In the genomic region with DNA sequence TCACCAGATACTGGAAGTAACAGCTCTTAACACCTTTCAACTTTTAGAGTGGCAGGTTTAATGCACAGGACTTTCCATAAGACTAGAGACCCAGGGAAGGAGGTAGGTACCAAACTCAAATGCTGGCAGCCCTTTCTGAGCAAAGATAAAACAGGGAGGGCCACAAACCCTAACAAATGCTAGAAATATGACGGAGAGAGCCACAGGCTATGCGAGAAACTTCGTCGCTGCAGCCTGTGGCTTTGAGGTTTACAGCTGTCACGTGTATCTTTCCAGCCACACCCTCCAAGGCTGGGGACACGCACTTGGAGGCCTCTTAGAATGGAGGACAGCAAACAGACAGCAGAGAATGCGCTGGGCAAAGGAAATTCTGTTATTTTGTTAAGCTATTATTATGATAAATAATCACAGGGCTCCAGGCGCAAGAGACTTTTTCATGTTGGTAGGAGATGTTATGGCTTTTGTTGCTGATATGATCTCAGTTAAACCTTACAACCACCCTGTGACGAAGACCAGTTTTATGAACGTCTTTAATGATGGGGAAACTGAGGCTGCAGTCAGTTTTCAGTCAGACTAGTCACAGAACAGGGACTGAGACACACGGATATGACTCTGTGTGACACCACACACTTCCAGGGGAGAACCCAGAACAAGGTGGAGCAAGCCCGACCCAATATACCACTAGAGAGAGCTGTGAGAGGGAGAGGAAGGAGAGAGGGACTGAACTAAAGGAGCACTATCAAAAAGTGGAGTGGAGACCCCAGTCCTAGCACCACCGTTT, we compare ENCODE assay signal across 8 cellular contexts. TPM values are rescaled to one million over a fixed set of nuclear protein-coding genes. Genes with fewer than 3 reads are reported as not detected.
A peak's percentile ranks its signal among the peaks of the same experiment; 100 is the strongest.
DNase-seq lines count a peak whose midpoint lies in the region; ATAC-seq and TF ChIP-seq lines count a peak whose summit lies in the region.

No MANE protein-coding gene starts in this region.

- peaks cover 3% of the 10 kb centered on the region; the same call in 1 of the 2 replicates for H3K27me3 Mint-ChIP-seq in WTC11 (ENCODE audit: low read depth)
- H3K27me3 Mint-ChIP-seq in naive thymus-derived CD8-positive, alpha-beta T cell, result no peaks in the 10 kb centered on the region

- DNase-seq in AG04449 (ENCODE audit: low read depth, low spot score) (no peak), WTC11 (ENCODE audit: low spot score) (no peak), dedifferentiated amniotic fluid mesenchymal stem cell (ENCODE audit: extremely low spot score) (peak; percentile 60), upper lobe of left lung (peak in 1 of 2 donors; percentile 65), DMS153 treated with DMSO at 0.1 percent for 48 hours (lab: John Stamatoyannopoulos, UW; ENCODE audit: unreplicated experiment) (no peak)
- DNase-seq in naive thymus-derived CD8-positive, alpha-beta T cell, result peak; percentile 12 to 78 (median 64)

- no peaks in the 10 kb centered on the region for H3K9me3 Mint-ChIP-seq in WTC11
- H3K9me3 Mint-ChIP-seq in naive thymus-derived CD8-positive, alpha-beta T cell, result no peaks in the 10 kb centered on the region

- H3K9me3 ChIP-seq in upper lobe of left lung, result no peaks in the 10 kb centered on the region

- peak overlapping the region; percentile 51 to 99 (median 95) for H3K27ac ChIP-seq in upper lobe of left lung

- TF ChIP-seq CTCF in AG04449 (IDR thresholded peaks at IDR 0.05; ENCODE audit: insufficient read depth, low read length, missing control alignments) (no peak), WTC11 (IDR thresholded peaks at IDR 0.05) (no peak), upper lobe of left lung (IDR thresholded peaks at IDR 0.05) (no peak)

- H3K4me1 ChIP-seq in upper lobe of left lung, result peaks cover 49 to 60% (median 59%) of the 10 kb centered on the region in 4 donors

- ATAC-seq in GM19395 (IDR thresholded peaks at IDR 0.05; ENCODE audit: unreplicated experiment) (peak; percentile 57), HG03442 (IDR thresholded peaks at IDR 0.05; ENCODE audit: unreplicated experiment) (peak; percentile 49), WTC11 (no peak), upper lobe of left lung (ENCODE audit: low FRiP score in 2 of 2) (peak in 1 of 2 donors; percentile 63)
- ATAC-seq in naive thymus-derived CD8-positive, alpha-beta T cell, result peak; percentile 55 to 71

- POLR2A ChIA-PET in AG04449 (lab: Yijun Ruan, JAX), result interaction anchor here (0.6 to 3.3 kb wide), 14 partner anchors 8 to 167 kb away, joined by 3 to 36 read pairs (median 4); no protein-coding TSS in a partner anchor
- POLR2A ChIA-PET in WTC11 (lab: Charles Lee), result no interaction called here
- POLR2A ChIA-PET in naive thymus-derived CD8-positive, alpha-beta T cell (lab: Charles Lee), result interaction anchor here (3.2 kb wide), 1 partner anchor 155 kb away, joined by 16 read pairs; the partner anchor contains the start of gene EFHC1

- peak overlapping the region; percentile 89 for H3K4me3 Mint-ChIP-seq in WTC11
- H3K4me3 Mint-ChIP-seq in naive thymus-derived CD8-positive, alpha-beta T cell, result peak overlapping the region; percentile 74 to 92 (median 87)

- no peaks in the 10 kb centered on the region for H3K36me3 Mint-ChIP-seq in WTC11
- H3K36me3 Mint-ChIP-seq in naive thymus-derived CD8-positive, alpha-beta T cell, result peaks cover 0 to 2% (median 0%) of the 10 kb centered on the region in 3 donors

- no peaks in the 10 kb centered on the region for H3K36me3 ChIP-seq in upper lobe of left lung

- H3K4me1 Mint-ChIP-seq in WTC11, result peaks cover 62% of the 10 kb centered on the region
- peaks cover 36 to 60% (median 59%) of the 10 kb centered on the region in 4 donors for H3K4me1 Mint-ChIP-seq in naive thymus-derived CD8-positive, alpha-beta T cell

- H3K27ac Mint-ChIP-seq in WTC11, result no peak overlapping the region
- peak overlapping the region; percentile 67 to 96 (median 92) for H3K27ac Mint-ChIP-seq in naive thymus-derived CD8-positive, alpha-beta T cell

- CTCF ChIA-PET in AG04449 (lab: Yijun Ruan, JAX) (interaction anchor here (0.8 to 6.5 kb wide), 26 partner anchors 8 to 167 kb away, joined by 3 to 60 read pairs (median 5); no protein-coding TSS in a partner anchor), WTC11 (lab: Charles Lee) (interaction anchor here (0.5 to 3.2 kb wide), 6 partner anchors 11 to 301 kb away, joined by 3 to 17 read pairs (median 6); no protein-coding TSS in a partner anchor)

- TF ChIP-seq EP300 in upper lobe of left lung (IDR thresholded peaks at IDR 0.05), result no peak

- H3K4me3 ChIP-seq in AG04449 (ENCODE audit: low read depth, low read length) (peak overlapping the region; percentile 95), upper lobe of left lung (peak overlapping the region in 3 of 4 donors; percentile 51 to 93 (median 89))

- TF ChIP-seq POLR2A in upper lobe of left lung (IDR thresholded peaks at IDR 0.05), result no peak

- 27 to 28% methylated on average over 13 of the region's 13 CpGs for WGBS in upper lobe of left lung, 2 donors

- no peaks in the 10 kb centered on the region for H3K27me3 ChIP-seq in upper lobe of left lung

TF ChIP-seq in WTC11, 78 proteins besides CTCF, POLR2A, EP300 and RAD21:
- TF ChIP-seq NFATC4 (CRISPR knock-in tag; IDR thresholded peaks at IDR 0.05) (no peak), PRDM15 (CRISPR knock-in tag; IDR thresholded peaks at IDR 0.05) (peak; percentile 29; the same call in 1 of the 2 replicates)
- TF ChIP-seq, protein P1, sequence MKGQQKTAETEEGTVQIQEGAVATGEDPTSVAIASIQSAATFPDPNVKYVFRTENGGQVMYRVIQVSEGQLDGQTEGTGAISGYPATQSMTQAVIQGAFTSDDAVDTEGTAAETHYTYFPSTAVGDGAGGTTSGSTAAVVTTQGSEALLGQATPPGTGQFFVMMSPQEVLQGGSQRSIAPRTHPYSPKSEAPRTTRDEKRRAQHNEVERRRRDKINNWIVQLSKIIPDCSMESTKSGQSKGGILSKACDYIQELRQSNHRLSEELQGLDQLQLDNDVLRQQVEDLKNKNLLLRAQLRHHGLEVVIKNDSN (CRISPR knock-in tag; IDR thresholded peaks at IDR 0.05), result 0 out of 2 replicates have a peak, but pooled peaks have one; percentile 21

RNA-seq across cellular contexts. Expression of gene TRAM2, which starts 2.0 kb away (rescaled TPM):
- total RNA-seq in WTC11 (2021), result 13.4 to 14.4 TPM (median 13.5 TPM) in 3 replicates
- total RNA-seq in naive thymus-derived CD8-positive, alpha-beta T cell, result 1 to 10 TPM; 9.4 to 9.9 TPM
- polyA plus RNA-seq in naive thymus-derived CD8-positive, alpha-beta T cell, result 1 to 10 TPM; 3.1 to 4.9 (median 3.3) TPM
- total RNA-seq in upper lobe of left lung, result 10 to 100 TPM in 5 of 6 donors, 1 to 10 TPM in 1; 9.4 to 26.8 (median 14.3) TPM

Comparison
In these comparisons a context has a peak if more than half of its experiments do, and no peak if none do; other contexts are left out.
1. DNase-seq: peak in dedifferentiated amniotic fluid mesenchymal stem cell (single experiment) and naive thymus-derived CD8-positive, alpha-beta T cell (10 of 10); none in AG04449 (single experiment), WTC11 (single experiment) and DMS153 treated with DMSO at 0.1 percent for 48 hours (single experiment).